Comparison of ENCODE assay signal across 10 cellular contexts in the genomic region with DNA sequence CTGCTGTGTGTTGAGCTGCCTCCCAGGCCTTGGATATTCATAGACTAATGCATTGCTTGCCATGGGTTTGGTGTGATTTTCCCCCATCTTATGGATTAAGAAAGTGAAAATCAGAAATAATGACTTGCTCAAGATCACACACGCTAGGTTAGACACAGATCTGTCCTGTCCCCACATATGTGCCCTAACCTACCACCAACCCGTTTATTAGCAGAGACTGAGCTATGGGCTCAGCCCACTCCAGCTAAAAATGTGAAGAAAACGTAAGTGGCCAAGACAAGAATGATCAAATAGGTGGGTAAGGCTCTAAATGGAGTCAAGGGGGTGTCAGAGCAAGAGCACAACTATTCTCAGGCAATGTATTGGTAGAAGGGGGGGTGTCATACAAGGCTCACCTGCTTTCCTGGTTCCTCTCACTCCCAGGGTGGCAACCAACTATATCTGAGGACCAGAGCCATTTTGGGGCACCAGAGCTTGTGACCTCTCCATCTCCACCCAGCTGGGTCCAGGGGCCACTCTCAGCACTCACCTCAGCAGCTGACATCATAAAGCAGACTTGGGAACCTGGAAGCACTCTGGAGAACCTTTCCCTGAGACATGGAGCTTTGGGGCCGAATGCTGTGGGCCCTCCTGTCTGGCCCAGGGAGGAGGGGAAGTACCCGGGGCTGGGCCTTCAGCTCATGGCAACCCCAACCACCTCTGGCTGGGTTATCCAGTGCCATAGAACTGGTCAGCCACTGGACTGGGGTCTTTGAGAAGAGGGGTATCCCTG. TPM values are rescaled to one million over a fixed set of nuclear protein-coding genes. Genes with fewer than 3 reads are reported as not detected.
DNase-seq lines count a peak whose midpoint lies in the region; ATAC-seq and TF ChIP-seq lines count a peak whose summit lies in the region.
"Had no signal": no experiment of that assay in that cellular context is flagged by ENCODE, and none has a peak within 500 bp of the region (broad histone marks: within the 10 kb centered on the region; RNA-seq: fewer than 3 reads in every experiment).

No MANE protein-coding gene starts in this region.

- H3K18ac ChIP-seq in H9 (ENCODE audit: insufficient read length, low read depth, low read length), result no peak overlapping the region

- TF ChIP-seq CTCF in H9 (conservative IDR thresholded peaks at IDR 0.05) (no peak), epithelial cell of esophagus (IDR thresholded peaks at IDR 0.05; ENCODE audit: insufficient read depth, low read depth, low read length, missing control alignments) (no peak), gastrocnemius medialis (IDR thresholded peaks at IDR 0.05 in 4 of 5, conservative IDR thresholded peaks at IDR 0.05 in 1 of 5) (no peak)

- peaks cover 3% of the 10 kb centered on the region; the same call in 1 of the 2 replicates for H3K27me3 ChIP-seq in H9 (ENCODE audit: insufficient read depth, low read length)
- no peaks in the 10 kb centered on the region for H3K27me3 ChIP-seq in SJSA1 (replicated peaks)
- H3K27me3 ChIP-seq in gastrocnemius medialis, result no peaks in the 10 kb centered on the region
- H3K27me3 ChIP-seq: brain microvascular endothelial cell had no signal

- no peaks in the 10 kb centered on the region for H3K9me3 Mint-ChIP-seq in H9

- H3K36me3 Mint-ChIP-seq in H9 (ENCODE audit: insufficient read depth in 1 of 3, low read depth in 3 of 3), result peaks cover 0 to 1% (median 0%) of the 10 kb centered on the region in 3 experiments; a peak in 1 of 7 replicates

- H3K4me2 ChIP-seq in H9 (ENCODE audit: insufficient read depth, insufficient read length, low read length), result peak overlapping the region; percentile 58

- no peak overlapping the region for H3K4ac ChIP-seq in H9 (ENCODE audit: low read depth, low read length)

- no peak overlapping the region; a peak in 1 of 7 replicates for H3K27ac Mint-ChIP-seq in H9

- H3K27me3 Mint-ChIP-seq in H9 (ENCODE audit: low read depth), result peaks cover 13% of the 10 kb centered on the region

- H3K4me3 ChIP-seq in SJSA1, result peak overlapping the region; percentile 57; the same call in 1 of the 2 replicates
- H3K4me3 ChIP-seq in epithelial cell of esophagus (ENCODE audit: low read length), result peak overlapping the region; percentile 95
- peak overlapping the region in 1 of 4 donors; percentile 82 for H3K4me3 ChIP-seq in gastrocnemius medialis

- H3K9me3 ChIP-seq in H9 (ENCODE audit: control insufficient read depth, low read depth, low read length) (no peaks in the 10 kb centered on the region), SJSA1 (replicated peaks) (no peaks in the 10 kb centered on the region), gastrocnemius medialis (no peaks in the 10 kb centered on the region)

- H3K23ac ChIP-seq in H9 (ENCODE audit: insufficient read length, low read depth, low read length), result no peak overlapping the region

- no peaks in the 10 kb centered on the region for H3K79me2 ChIP-seq in H9 (ENCODE audit: insufficient read depth, low read length)

- no peak overlapping the region for H3K14ac ChIP-seq in H9 (ENCODE audit: insufficient read depth, low read length)

- H4K91ac ChIP-seq in H9 (ENCODE audit: insufficient read length, low read depth, low read length), result no peak overlapping the region

- WGBS in H9 (ENCODE audit: extremely low coverage, insufficient read length, low lambda C conversion rate), result no CpG with 5 or more reads among the region's 5 CpGs

- no peak overlapping the region for H4K8ac ChIP-seq in H9 (replicated peaks; ENCODE audit: insufficient read length, low read depth, low read length)

- no peak overlapping the region for H3T11ph ChIP-seq in H9 (ENCODE audit: low read length)

- no peak overlapping the region for H4K5ac ChIP-seq in H9 (ENCODE audit: insufficient read length, low read depth, low read length)

- no peak overlapping the region for H3K9ac ChIP-seq in H9 (ENCODE audit: extremely low read depth, insufficient read length, low read length)

- in situ Hi-C loops in gastrocnemius medialis (cut with MboI; ENCODE audit: low sequenced_read_pairs in 4 of 4), result loop anchor here in 3 of 4 donors (5.0 kb wide), 1 partner anchor 42 kb away; the partner anchor contains the start of gene CISH (in 3 of the 3)

- H4K20me1 ChIP-seq in H9 (ENCODE audit: control insufficient read depth, insufficient read depth, insufficient read length), result no peaks in the 10 kb centered on the region

- no peak overlapping the region for H2BK15ac ChIP-seq in H9 (ENCODE audit: low read depth, low read length)

- no peak overlapping the region for H2BK20ac ChIP-seq in H9 (ENCODE audit: low read depth, low read length, poor library complexity, severe bottlenecking)

- H3K56ac ChIP-seq in H9 (ENCODE audit: insufficient read length, low read depth, low read length), result no peak overlapping the region

- DNase-seq in H9 (no peak), SJSA1 (ENCODE audit: low read depth in 1 of 2, low spot score in 2 of 2) (no peak), epithelial cell of esophagus (ENCODE audit: low read depth) (no peak), gastrocnemius medialis (no peak), AML-193 (lab: John Stamatoyannopoulos, UW) (no peak)
- DNase-seq: brain microvascular endothelial cell; NCI-H1694; stimulated activated CD4-positive, alpha-beta T cell treated with anti-CD3 and anti-CD28 coated beads, Interleukin-1b, Interleukin-23, amount 100 ng/mL, for 48 hours had no signal

- no peak for TF ChIP-seq POLR2A in gastrocnemius medialis (IDR thresholded peaks at IDR 0.05)

- peaks cover 7 to 18% of the 10 kb centered on the region in 2 experiments for H3K4me1 Mint-ChIP-seq in H9

- H3K4me3 Mint-ChIP-seq in H9, result peak overlapping the region; percentile 97 to 99

- no peak overlapping the region for H2BK5ac ChIP-seq in H9 (ENCODE audit: insufficient read length, low read length)

- no peak overlapping the region for H2AK5ac ChIP-seq in H9 (ENCODE audit: insufficient read length, low read length)

- H3K27ac ChIP-seq in H9 (ENCODE audit: insufficient read length, low read depth, low read length) (no peak overlapping the region), SJSA1 (no peak overlapping the region), gastrocnemius medialis (peak overlapping the region; percentile 10 to 97 (median 92))

- ATAC-seq in gastrocnemius medialis (no peak), GM19351 (IDR thresholded peaks at IDR 0.05; ENCODE audit: unreplicated experiment) (no peak), GM21717 (IDR thresholded peaks at IDR 0.05; ENCODE audit: unreplicated experiment) (no peak)

- intact Hi-C loops in gastrocnemius medialis (cut with DNase I; ENCODE audit: low total_unique reads), result no loop called here

- H2AFZ ChIP-seq in H9 (ENCODE audit: low read length), result no peak overlapping the region

- peaks cover 10% of the 10 kb centered on the region for H3K23me2 ChIP-seq in H9 (ENCODE audit: insufficient read length, low read depth, low read length, poor library complexity, severe bottlenecking)

- H2BK120ac ChIP-seq in H9 (ENCODE audit: low read depth, low read length, poor library complexity, severe bottlenecking), result no peak overlapping the region

- H2BK12ac ChIP-seq in H9 (ENCODE audit: insufficient read length, low read depth, low read length), result no peak overlapping the region

- H3K4me1 ChIP-seq in H9 (ENCODE audit: insufficient read depth, low read length), result no peaks in the 10 kb centered on the region; the same call in 1 of the 2 replicates
- H3K4me1 ChIP-seq in SJSA1 (replicated peaks), result peaks cover 26% of the 10 kb centered on the region
- H3K4me1 ChIP-seq in gastrocnemius medialis, result peaks cover 37 to 46% of the 10 kb centered on the region in 2 donors

- H3K79me1 ChIP-seq in H9 (ENCODE audit: insufficient read depth, low read depth, low read length, poor library complexity, severe bottlenecking), result no peaks in the 10 kb centered on the region

- H3K36me3 ChIP-seq in SJSA1, result 0 out of 2 replicates have a peak, but pooled peaks cover 7% of the 10 kb centered on the region
- no peaks in the 10 kb centered on the region for H3K36me3 ChIP-seq in gastrocnemius medialis
- H3K36me3 ChIP-seq: brain microvascular endothelial cell had no signal

RNA-seq across cellular contexts. Expression of gene HEMK1, which starts 1.4 kb away (rescaled TPM):
- total RNA-seq in H9 (2021) (11.6 and 12.5 TPM in 2 replicates), gastrocnemius medialis (1 to 10 TPM; 4.5 to 8.1 (median 7.5) TPM)
- 7.3 and 9.3 TPM in 2 replicates for total RNA-seq in SJSA1 (2014; rRNA removed; shearing (Covaris generic))

RNA-seq across cellular contexts. Expression of gene C3orf18, which starts 3.1 kb away (rescaled TPM):
- total RNA-seq in H9 (2021), result 5.5 and 7.1 TPM in 2 replicates
- 9.1 and 15.2 TPM in 2 replicates for total RNA-seq in SJSA1 (2014; rRNA removed; shearing (Covaris generic))
- total RNA-seq in gastrocnemius medialis, result 10 to 100 TPM; 12.6 to 27.4 (median 15.4) TPM

RNA-seq across cellular contexts. Expression of gene CISH, which starts 40.9 kb away (rescaled TPM):
- total RNA-seq in H9 (2021) (1.7 and 2.2 TPM in 2 replicates), gastrocnemius medialis (10 to 100 TPM in 2 of 4 donors, 1 to 10 TPM in 2; 3.3 to 50.5 (median 20.3) TPM)
- total RNA-seq in SJSA1 (2014; rRNA removed; shearing (Covaris generic)), result 0.92 TPM in 1 of 2 replicates, not detected in the other

RNA-seq across cellular contexts. Expression of gene MAPKAPK3, which starts 46.3 kb away (rescaled TPM):
- 57.0 and 57.9 TPM in 2 replicates for total RNA-seq in H9 (2021)
- 7.3 and 17.4 TPM in 2 replicates for total RNA-seq in SJSA1 (2014; rRNA removed; shearing (Covaris generic))
- total RNA-seq in gastrocnemius medialis, result 100 to 1,000 TPM; 235 to 466 (median 387) TPM

Comparison
In these comparisons a context has a peak if more than half of its experiments do, and no peak if none do; other contexts are left out.
1. H3K27ac ChIP-seq: peak in gastrocnemius medialis (4 of 4); none in H9 (single experiment) and SJSA1 (single experiment).